15 cellular contexts compared by ENCODE assay signal in genomic region chr2:96108578-96109561, GRCh38. TPM values are rescaled to one million over a fixed set of nuclear protein-coding genes. Genes with fewer than 3 reads are reported as not detected.
A peak's percentile ranks its signal among the peaks of the same experiment; 100 is the strongest.
DNase-seq lines count a peak whose midpoint lies in the region; ATAC-seq and TF ChIP-seq lines count a peak whose summit lies in the region.
"Had no signal": no experiment of that assay in that cellular context is flagged by ENCODE, and none has a peak within 500 bp of the region (broad histone marks: within the 10 kb centered on the region; RNA-seq: fewer than 3 reads in every experiment).

No MANE protein-coding gene starts in this region.

- intact Hi-C loops in OCI-LY7 (cut with micrococcal nuclease; ENCODE audit: unreplicated experiment): no loop called here

- H3K9me2 ChIP-seq in OCI-LY7 (ENCODE audit: insufficient read depth, low read length): no peaks in the 10 kb centered on the region

- TF ChIP-seq CTCF in smooth muscle cell (IDR thresholded peaks at IDR 0.05; ENCODE audit: borderline replicate concordance, insufficient read depth, poor library complexity, severe bottlenecking) (no peak), OCI-LY7 (conservative IDR thresholded peaks at IDR 0.05; ENCODE audit: low read length) (no peak)

- H3K27ac ChIP-seq in smooth muscle cell (ENCODE audit: low read depth) (no peak overlapping the region), OCI-LY7 (ENCODE audit: low read depth, low read length, poor library complexity, severe bottlenecking) (no peak overlapping the region)
- H3K27ac ChIP-seq: PC-9 had no signal

- H3K36me3 ChIP-seq in smooth muscle cell (ENCODE audit: low read depth) (no peaks in the 10 kb centered on the region), OCI-LY7 (ENCODE audit: insufficient read depth, low read length) (no peaks in the 10 kb centered on the region)

- peaks cover 15% of the 10 kb centered on the region for H3K4me1 ChIP-seq in smooth muscle cell (ENCODE audit: low read depth)
- no peaks in the 10 kb centered on the region for H3K4me1 ChIP-seq in OCI-LY7 (ENCODE audit: insufficient read depth, low read length, poor library complexity, severe bottlenecking)

- no peak overlapping the region for H3K9ac ChIP-seq in smooth muscle cell (ENCODE audit: low read depth)

- no TSS peak for BruUV-seq in OCI-LY7 (replicated peaks; lab: Mats Ljungman, UMichigan)

- H3K9me3 ChIP-seq in smooth muscle cell (replicated peaks; ENCODE audit: low read depth) (no peaks in the 10 kb centered on the region), OCI-LY7 (ENCODE audit: low read length) (no peaks in the 10 kb centered on the region)

- ATAC-seq in left lobe of liver: peak; percentile 38
- ATAC-seq: K562 had no signal

- H3F3A ChIP-seq in smooth muscle cell (ENCODE audit: low read depth): no peaks in the 10 kb centered on the region

- H3K4me3 ChIP-seq in smooth muscle cell: no peak overlapping the region
- no peak overlapping the region for H3K4me3 ChIP-seq in OCI-LY7 (ENCODE audit: low read depth, low read length, poor library complexity, severe bottlenecking)
- H3K4me3 ChIP-seq: K562, lung, PC-9 had no signal

- no peak overlapping the region for H3K4me2 ChIP-seq in smooth muscle cell
- no peak overlapping the region for H3K4me2 ChIP-seq in OCI-LY7 (ENCODE audit: low read length)
- H3K4me2 ChIP-seq: PC-9 had no signal

- peaks cover 3% of the 10 kb centered on the region for H3K27me3 ChIP-seq in smooth muscle cell (ENCODE audit: low read depth)

- no peaks in the 10 kb centered on the region for H3K79me2 ChIP-seq in smooth muscle cell (ENCODE audit: low read depth)
- no peaks in the 10 kb centered on the region for H3K79me2 ChIP-seq in OCI-LY7 (ENCODE audit: insufficient read depth, low read depth, low read length)

- CTCF ChIA-PET in OCI-LY7 (lab: Charles Lee; ENCODE audit: unreplicated experiment): no interaction called here

- POLR2A ChIA-PET in OCI-LY7 (lab: Charles Lee): interaction anchor here (0.5 kb wide), 1 partner anchor 270 kb away, joined by 3 read pairs; no protein-coding TSS in a partner anchor

- whole genome bisulfite sequencing in smooth muscle cell (ENCODE audit: low lambda C conversion rate): 64% methylated on average over 19 of the region's 19 CpGs

- H2AFZ ChIP-seq in smooth muscle cell (ENCODE audit: low read depth) (peak overlapping the region; percentile 43), OCI-LY7 (ENCODE audit: low read length) (no peak overlapping the region)
- H2AFZ ChIP-seq: PC-9 had no signal

- DNase-seq in NCI-H1694 (lab: John Stamatoyannopoulos, UW): peak; percentile 34
- no peak for DNase-seq in NCI-H1694 treated with DMSO at 0.1 percent for 48 hours (lab: John Stamatoyannopoulos, UW)
- DNase-seq in ecto neural progenitor cell (ENCODE audit: low spot score): peak; percentile 70
- no peak for DNase-seq in left lobe of liver (ENCODE audit: low spot score)
- DNase-seq in smooth muscle cell (lab: John Stamatoyannopoulos, UW; ENCODE audit: unreplicated experiment): no peak
- DNase-seq in D341Med (ENCODE audit: low spot score): no peak
- DNase-seq in germinal center (ENCODE audit: low spot score): no peak
- DNase-seq in OCI-LY7 (ENCODE audit: low spot score): no peak
- DNase-seq: DMS79 treated with DMSO at 0.1 percent for 48 hours, NCI-H2081, PC-9, T-helper 9 cell had no signal

- no peaks in the 10 kb centered on the region for H4K20me1 ChIP-seq in smooth muscle cell (ENCODE audit: low read depth)
- H4K20me1 ChIP-seq in OCI-LY7 (ENCODE audit: insufficient read depth, low read length): no peaks in the 10 kb centered on the region

RNA-seq across cellular contexts. Expression of gene ADRA2B, which starts 7.5 kb away (rescaled TPM):
- total RNA-seq in left lobe of liver: 11.4 TPM
- 0.04 and 1.2 TPM in 2 replicates for total RNA-seq in smooth muscle cell
- 0.06 TPM in 1 of 2 replicates, not detected in the other for polyA plus RNA-seq in smooth muscle cell
- 0.06 TPM in 1 of 2 replicates, not detected in the other for total RNA-seq in OCI-LY7 (2014; rRNA removed; shearing (Covaris generic))
- 0.11 TPM in 1 of 2 replicates, not detected in the other for total RNA-seq in OCI-LY7 (2022)
- total RNA-seq: A172, K562 had no signal
- polyA plus RNA-seq: K562 had no signal

RNA-seq across cellular contexts. Expression of gene ASTL, which starts 29.4 kb away (rescaled TPM):
- total RNA-seq in left lobe of liver (not detected), smooth muscle cell (0.40 TPM in 1 of 2 replicates, not detected in the other), OCI-LY7 (2022) (0.49 TPM in 1 of 2 replicates, not detected in the other)
- 0.50 TPM in 1 of 2 replicates, not detected in the other for polyA plus RNA-seq in smooth muscle cell
- total RNA-seq in OCI-LY7 (2014; rRNA removed; shearing (Covaris generic)): 0.46 TPM in 1 of 2 replicates, not detected in the other
- total RNA-seq: A172, K562, lung, PC-9 had no signal
- polyA plus RNA-seq: K562 had no signal

RNA-seq across cellular contexts. Expression of gene DUSP2, which starts 36.4 kb away (rescaled TPM):
- total RNA-seq in left lobe of liver (0.98 TPM), smooth muscle cell (48.7 and 55.3 TPM in 2 replicates), OCI-LY7 (2022) (31.2 and 37.3 TPM in 2 replicates)
- polyA plus RNA-seq in smooth muscle cell: 89.3 and 111 TPM in 2 replicates
- total RNA-seq in OCI-LY7 (2014; rRNA removed; shearing (Covaris generic)): 94.7 and 110 TPM in 2 replicates

Comparison
In these comparisons a context has a peak if more than half of its experiments do, and no peak if none do; other contexts are left out.
1. DNase-seq: peak in NCI-H1694 (single experiment) and ecto neural progenitor cell (single experiment); none in NCI-H1694 treated with DMSO at 0.1 percent for 48 hours (single experiment), left lobe of liver (single experiment), smooth muscle cell (single experiment), D341Med (single experiment), germinal center (single experiment) and OCI-LY7 (single experiment).
2. RNA of gene DUSP2, which starts 36.4 kb away (total RNA-seq): 31.2 to 110 TPM in OCI-LY7 and 48.7 to 55.3 TPM in smooth muscle cell; 0.98 TPM in left lobe of liver (single experiment); every median in the first group is over 10 times any median in the second.